ENCODE assay signal across 16 cellular contexts in the genomic region with DNA sequence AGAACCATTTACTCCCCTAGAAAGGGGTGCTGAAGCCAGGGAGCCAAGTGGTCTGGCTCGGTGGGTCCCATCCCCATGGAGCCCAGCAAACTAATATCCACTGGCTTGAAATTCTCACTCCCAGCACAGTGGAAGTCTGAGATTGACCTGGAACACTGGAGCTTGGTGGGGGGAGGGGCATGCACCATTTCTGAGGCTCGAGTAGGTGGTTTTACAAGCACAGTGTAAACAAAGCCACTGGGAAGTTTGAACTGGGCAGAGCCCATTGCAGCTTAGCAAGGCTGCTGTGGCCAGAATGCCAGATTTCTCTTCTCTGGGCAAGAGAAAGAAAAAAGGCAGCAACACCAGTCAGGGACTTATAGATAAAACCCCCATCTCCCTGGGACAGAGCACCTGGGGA.
A peak's percentile ranks its signal among the peaks of the same experiment; 100 is the strongest.
DNase-seq lines count a peak whose midpoint lies in the region; ATAC-seq and TF ChIP-seq lines count a peak whose summit lies in the region.
"Had no signal": no experiment of that assay in that cellular context is flagged by ENCODE, and none has a peak within 500 bp of the region (broad histone marks: within the 10 kb centered on the region; RNA-seq: fewer than 3 reads in every experiment).

No MANE protein-coding gene starts in this region.

- peaks cover 43% of the 10 kb centered on the region for H3K9me3 Mint-ChIP-seq in HFFc6

- intact Hi-C loops in prostate gland (cut with DNase I) (no loop called here), head of caudate nucleus (cut with DNase I) (no loop called here)

- H3K4me3 Mint-ChIP-seq in HFFc6 = no peak overlapping the region
- H3K4me3 Mint-ChIP-seq: H9 had no signal

- no peaks in the 10 kb centered on the region for H3K4me1 ChIP-seq in prostate gland (replicated peaks)
- H3K4me1 ChIP-seq: A549; BLaER1 treated with 17β-estradiol and CSF1 and Interleukin-3, amounts not matched to agents 10 nM and 100 nM had no signal

- no peak for TF ChIP-seq POLR2A in prostate gland (IDR thresholded peaks at IDR 0.05)

- H3K36me3 Mint-ChIP-seq in HFFc6 (ENCODE audit: low read depth) = peaks cover 44% of the 10 kb centered on the region

- no peak overlapping the region for H3K4me3 ChIP-seq in LNCaP clone FGC (ENCODE audit: low read depth, low read length)
- no peak overlapping the region for H3K4me3 ChIP-seq in prostate gland
- H3K4me3 ChIP-seq: A549; BLaER1 treated with 17β-estradiol and CSF1 and Interleukin-3, amounts not matched to agents 10 nM and 100 nM had no signal

- peaks cover 1% of the 10 kb centered on the region; the same call in 1 of the 2 replicates for H3K27me3 Mint-ChIP-seq in HFFc6 (ENCODE audit: insufficient read depth)

- no peaks in the 10 kb centered on the region for H3K27me3 ChIP-seq in prostate gland (replicated peaks; ENCODE audit: insufficient read depth)
- H3K27me3 ChIP-seq: BLaER1 treated with 17β-estradiol and CSF1 and Interleukin-3, amounts not matched to agents 10 nM and 100 nM had no signal

- DNase-seq in DMS53 (lab: John Stamatoyannopoulos, UW) = peak; percentile 38
- DNase-seq in LNCaP clone FGC (ENCODE audit: low read depth) = peak; percentile 54
- peak; percentile 43 for DNase-seq in islet precursor cell
- DNase-seq in prostate gland (ENCODE audit: low spot score) = peak; percentile 27
- no peak for DNase-seq in HFFc6
- DNase-seq in head of caudate nucleus = no peak
- DNase-seq: EL, H9, NCI-H1436 treated with DMSO at 0.1 percent for 48 hours, NCI-H2081, NCI-H524, Right ventricle myocardium superior had no signal

- H3K27ac ChIP-seq in prostate gland = no peak overlapping the region
- H3K27ac ChIP-seq: A549; BLaER1 treated with 17β-estradiol and CSF1 and Interleukin-3, amounts not matched to agents 10 nM and 100 nM had no signal

- 59% methylated on average over 2 of the region's 2 CpGs for WGBS in prostate gland

- no peak for ATAC-seq in esophagus mucosa
- ATAC-seq: A549, SK-N-SH treated with all-trans-retinoic acid at 6 μM for 48 hours had no signal

- H3K27ac Mint-ChIP-seq in HFFc6 = no peak overlapping the region
- H3K27ac Mint-ChIP-seq: H9 had no signal

- peaks cover 22% of the 10 kb centered on the region for H3K4me1 Mint-ChIP-seq in HFFc6 (ENCODE audit: low read depth)
- H3K4me1 Mint-ChIP-seq: H9 had no signal

- H3K9me3 ChIP-seq in prostate gland = no peaks in the 10 kb centered on the region
- H3K9me3 ChIP-seq: A549 had no signal

- no peaks in the 10 kb centered on the region for H3K36me3 ChIP-seq in prostate gland
- H3K36me3 ChIP-seq: BLaER1 treated with 17β-estradiol and CSF1 and Interleukin-3, amounts not matched to agents 10 nM and 100 nM had no signal

- TF ChIP-seq CTCF in LNCaP clone FGC (IDR thresholded peaks at IDR 0.05; ENCODE audit: control insufficient read depth, extremely low read depth, insufficient read depth) = no peak
- TF ChIP-seq CTCF in prostate gland (IDR thresholded peaks at IDR 0.05) = no peak
- TF ChIP-seq CTCF in HFFc6 (IDR thresholded peaks at IDR 0.05) = no peak

Comparison
In these comparisons a context has a peak if more than half of its experiments do, and no peak if none do; other contexts are left out.
1. DNase-seq: peak in DMS53 (single experiment), LNCaP clone FGC (single experiment), islet precursor cell (single experiment) and prostate gland (single experiment); none in HFFc6 (single experiment) and head of caudate nucleus (0 of 42).